Comparison of ENCODE assay signal across 30 cellular contexts in the genomic region with DNA sequence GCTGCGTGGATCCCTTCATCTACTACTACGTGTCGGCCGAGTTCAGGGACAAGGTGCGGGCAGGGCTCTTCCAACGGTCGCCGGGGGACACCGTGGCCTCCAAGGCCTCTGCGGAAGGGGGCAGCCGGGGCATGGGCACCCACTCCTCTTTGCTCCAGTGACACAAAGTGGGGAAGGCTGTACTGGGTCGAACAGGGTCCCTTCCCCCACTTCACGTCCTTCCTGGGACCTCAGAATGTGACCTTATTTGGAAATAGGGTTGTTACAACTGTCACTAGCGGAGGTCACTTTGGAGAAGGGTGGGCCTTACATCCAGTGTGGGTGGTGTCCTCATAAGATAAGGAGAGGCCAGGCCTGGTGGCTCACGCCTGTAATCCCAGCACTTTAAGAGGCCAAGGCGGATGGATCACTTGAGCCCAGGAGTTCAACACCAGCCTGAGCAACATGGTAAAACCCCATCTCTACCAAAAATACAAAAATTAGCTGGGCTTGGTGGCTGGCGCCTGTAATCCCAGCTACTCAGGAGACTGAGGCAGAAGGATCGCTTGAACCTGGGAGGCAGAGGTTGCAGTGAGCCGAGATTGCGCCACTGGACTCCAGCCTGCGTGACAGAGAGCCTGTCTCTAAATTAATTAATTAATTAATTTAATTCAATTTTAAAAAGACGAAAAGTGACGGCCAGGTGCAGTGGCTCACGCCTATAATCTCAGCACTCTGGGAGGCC. TPM values are rescaled to one million over a fixed set of nuclear protein-coding genes. Genes with fewer than 3 reads are reported as not detected.
DNase-seq lines count a peak whose midpoint lies in the region; ATAC-seq, FAIRE-seq and TF ChIP-seq lines count a peak whose summit lies in the region.
"Had no signal": no experiment of that assay in that cellular context is flagged by ENCODE, and none has a peak within 500 bp of the region (broad histone marks: within the 10 kb centered on the region; RNA-seq: fewer than 3 reads in every experiment).

No MANE protein-coding gene starts in this region.

- 82% methylated on average over 23 of the region's 24 CpGs; no CpG with 5 or more reads in 1 of the 2 experiments for WGBS in H1 (ENCODE audit: extremely low coverage in 1 of 2, insufficient coverage in 1 of 2, insufficient read length in 1 of 2, insufficient replicate concordance in 2 of 2, low coverage in 1 of 2, low lambda C conversion rate in 2 of 2, missing lambda C conversion rate in 1 of 2), 2 experiments
- WGBS in sigmoid colon, 2 donors = 86 to 88% methylated on average over 24 of the region's 24 CpGs

- TF ChIP-seq CTCF in Loucy (conservative IDR thresholded peaks at IDR 0.05; ENCODE audit: low read length) (no peak), H1 (IDR thresholded peaks at IDR 0.05; ENCODE audit: control extremely low read depth in 1 of 3, insufficient read depth in 1 of 3, low read depth in 1 of 3, low read length in 3 of 3) (no peak), sigmoid colon (IDR thresholded peaks at IDR 0.05) (no peak)

- no peak overlapping the region for H2AK5ac ChIP-seq in H1 (ENCODE audit: low read depth, low read length)

- no peak overlapping the region for H3K14ac ChIP-seq in H1 (ENCODE audit: insufficient read length)

- H3K27ac ChIP-seq in BLaER1 treated with 17β-estradiol and CSF1 and Interleukin-3, amounts not matched to agents 10 nM and 100 nM = peak overlapping the region in 9 of 11 experiments; percentile 81 to 96 (median 91); a peak in 18 of 22 replicates
- H3K27ac ChIP-seq in H1 (ENCODE audit: low read depth, low read length) (no peak overlapping the region), sigmoid colon (no peak overlapping the region)
- H3K27ac ChIP-seq: SJSA1, thoracic aorta had no signal

- no peak overlapping the region for H3K23ac ChIP-seq in H1 (ENCODE audit: insufficient read length)

- no peak overlapping the region for H2BK120ac ChIP-seq in H1 (replicated peaks; ENCODE audit: low read depth, low read length)

- H2BK15ac ChIP-seq in H1 (ENCODE audit: low read length) = no peak overlapping the region

- CTCF ChIA-PET in H1 (lab: Charles Lee; ENCODE audit: partially characterized antibody) = interaction anchor here (1.6 kb wide), 1 partner anchor 61 kb away, joined by 3 read pairs; no protein-coding TSS in a partner anchor
- CTCF ChIA-PET in activated CD8-positive, alpha-beta T cell treated with anti-CD3 and anti-CD28 coated beads, Interleukin-2, amount 10 ng/mL, durations not matched to agents 7 days and 5 days (lab: Charles Lee) = no interaction called here

- H3K79me1 ChIP-seq in H1 (ENCODE audit: low read depth, low read length) = no peaks in the 10 kb centered on the region

- no peak for DNase-seq in H1 (ENCODE audit: low read depth in 1 of 2, low spot score in 2 of 2)
- peak; percentile 48 for DNase-seq in sigmoid colon
- DNase-seq in NCI-H69 (lab: John Stamatoyannopoulos, UW) = no peak
- DNase-seq in D341Med (ENCODE audit: low spot score) = no peak
- DNase-seq in activated CD8-positive, alpha-beta T cell treated with anti-CD3 and anti-CD28 coated beads, Interleukin-2, amount 10 ng/mL, durations not matched to agents 7 days and 5 days = no peak
- no peak for DNase-seq in NCI-H187 (lab: John Stamatoyannopoulos, UW)
- DNase-seq: activated CD4-positive, CD25-positive, alpha-beta regulatory T cell treated with anti-CD3 and anti-CD28 coated beads, Interleukin-2, amount 50 U/mL, for 72 hours; activated effector memory CD4-positive, alpha-beta T cell treated with Interleukin-2 at 50 U/mL for 16 hours; anterior cingulate cortex; COR-L47; effector CD4-positive, alpha-beta T cell; GDM1; head of caudate nucleus; NCI-H1105 treated with DMSO at 0.1 percent for 48 hours; NCI-H2081; NCI-H226; NCI-H774; stimulated activated CD4-positive, alpha-beta T cell treated with anti-CD3 and anti-CD28 coated beads, Interleukin-4, amount 100 ng/mL, for 4 hours; stimulated activated naive CD4-positive, alpha-beta T cell had no signal

- TF ChIP-seq EP300 in H1 (IDR thresholded peaks at IDR 0.05; ENCODE audit: borderline replicate concordance in 1 of 2, low read depth in 2 of 2, low read length in 2 of 2) (no peak), sigmoid colon (IDR thresholded peaks at IDR 0.05) (no peak)

- H4K20me1 ChIP-seq in BLaER1 treated with 17β-estradiol and CSF1 and Interleukin-3, amounts not matched to agents 10 nM and 100 nM = peaks cover 0 to 4% (median 0%) of the 10 kb centered on the region in 11 experiments; a peak in 1 of 22 replicates
- H4K20me1 ChIP-seq in Loucy (ENCODE audit: insufficient read depth, low read length, poor library complexity, severe bottlenecking) = no peaks in the 10 kb centered on the region
- no peaks in the 10 kb centered on the region for H4K20me1 ChIP-seq in H1 (replicated peaks in 1 of 2; ENCODE audit: control insufficient read depth in 1 of 2, insufficient read depth in 2 of 2, low read length in 2 of 2)

- H3K4me1 Mint-ChIP-seq in activated CD8-positive, alpha-beta T cell treated with anti-CD3 and anti-CD28 coated beads, Interleukin-2, amount 10 ng/mL, durations not matched to agents 7 days and 5 days (ENCODE audit: low read depth) = peaks cover 63% of the 10 kb centered on the region

- no peak overlapping the region for H4K91ac ChIP-seq in H1 (replicated peaks; ENCODE audit: insufficient read length, low read length)

- no peak overlapping the region for H3K27ac Mint-ChIP-seq in activated CD8-positive, alpha-beta T cell treated with anti-CD3 and anti-CD28 coated beads, Interleukin-2, amount 10 ng/mL, durations not matched to agents 7 days and 5 days
- H3K27ac Mint-ChIP-seq: activated naive CD8-positive, alpha-beta T cell; B cell; progenitor cell of endocrine pancreas had no signal

- no peak overlapping the region for H3K18ac ChIP-seq in H1 (ENCODE audit: extremely low read depth, low read length)

- H3K56ac ChIP-seq in H1 (replicated peaks; ENCODE audit: insufficient read length, low read depth, low read length) = no peak overlapping the region

- no peaks in the 10 kb centered on the region for H3K36me3 Mint-ChIP-seq in activated CD8-positive, alpha-beta T cell treated with anti-CD3 and anti-CD28 coated beads, Interleukin-2, amount 10 ng/mL, durations not matched to agents 7 days and 5 days (ENCODE audit: low read depth)
- H3K36me3 Mint-ChIP-seq: activated naive CD8-positive, alpha-beta T cell had no signal

- no peak overlapping the region for H2BK12ac ChIP-seq in H1 (ENCODE audit: low read depth, low read length)

- H3K4me3 Mint-ChIP-seq in activated CD8-positive, alpha-beta T cell treated with anti-CD3 and anti-CD28 coated beads, Interleukin-2, amount 10 ng/mL, durations not matched to agents 7 days and 5 days = no peak overlapping the region
- H3K4me3 Mint-ChIP-seq: activated naive CD8-positive, alpha-beta T cell; B cell had no signal

- TF ChIP-seq POLR2A in H1 (IDR thresholded peaks at IDR 0.05; ENCODE audit: control extremely low read depth in 1 of 2, low read depth in 2 of 2, low read length in 2 of 2) = no peak
- TF ChIP-seq POLR2A in sigmoid colon (IDR thresholded peaks at IDR 0.05) = no peak

- H2AFZ ChIP-seq in Loucy (ENCODE audit: low read length) (no peak overlapping the region), H1 (ENCODE audit: low read length) (no peak overlapping the region)

- peak overlapping the region in 8 of 10 experiments; percentile 64 to 72 (median 67); a peak in 16 of 20 replicates for H3K4me3 ChIP-seq in BLaER1 treated with 17β-estradiol and CSF1 and Interleukin-3, amounts not matched to agents 10 nM and 100 nM
- peak overlapping the region; percentile 53 for H3K4me3 ChIP-seq in Loucy (ENCODE audit: low read length, poor library complexity, severe bottlenecking)
- no peak overlapping the region for H3K4me3 ChIP-seq in H1 (ENCODE audit: extremely low read depth in 1 of 4, insufficient read depth in 2 of 4, low read depth in 3 of 4, low read length in 4 of 4)
- no peak overlapping the region for H3K4me3 ChIP-seq in sigmoid colon
- H3K4me3 ChIP-seq: SJSA1, thoracic aorta had no signal

- no peaks in the 10 kb centered on the region for H3K9me3 ChIP-seq in BLaER1 treated with 17β-estradiol and CSF1 and Interleukin-3, amounts not matched to agents 10 nM and 100 nM (replicated peaks in 1 of 11)
- H3K9me3 ChIP-seq in Loucy (ENCODE audit: insufficient read depth, low read depth, low read length) (no peaks in the 10 kb centered on the region), H1 (ENCODE audit: insufficient read depth in 2 of 2, low read depth in 1 of 2, low read length in 1 of 2) (no peaks in the 10 kb centered on the region), sigmoid colon (no peaks in the 10 kb centered on the region)
- H3K9me3 ChIP-seq: SJSA1, thoracic aorta had no signal

- H3K27me3 ChIP-seq in BLaER1 treated with 17β-estradiol and CSF1 and Interleukin-3, amounts not matched to agents 10 nM and 100 nM = no peaks in the 10 kb centered on the region
- H3K27me3 ChIP-seq in Loucy (ENCODE audit: insufficient read depth, low read length, poor library complexity, severe bottlenecking) = no peaks in the 10 kb centered on the region
- H3K27me3 ChIP-seq in H1 (replicated peaks in 1 of 4; ENCODE audit: control insufficient read depth in 3 of 4, extremely low read depth in 1 of 4, insufficient read depth in 3 of 4, low read length in 3 of 4) = no peaks in the 10 kb centered on the region; a peak in 1 of 7 replicates
- H3K27me3 ChIP-seq in sigmoid colon = peaks cover 2 to 28% (median 10%) of the 10 kb centered on the region in 3 donors
- H3K27me3 ChIP-seq: SJSA1 had no signal

- peak overlapping the region; percentile 31; the same call in 1 of the 2 replicates for H4K8ac ChIP-seq in H1 (ENCODE audit: extremely low read depth, insufficient read depth, low read length)

- peaks cover 90 to 100% (median 100%) of the 10 kb centered on the region in 10 experiments for H3K4me1 ChIP-seq in BLaER1 treated with 17β-estradiol and CSF1 and Interleukin-3, amounts not matched to agents 10 nM and 100 nM
- H3K4me1 ChIP-seq in Loucy (ENCODE audit: insufficient read depth, low read length, poor library complexity, severe bottlenecking) (peaks cover 66% of the 10 kb centered on the region), H1 (replicated peaks in 1 of 4; ENCODE audit: control insufficient read depth in 3 of 4, insufficient read depth in 4 of 4, low read length in 3 of 4) (no peaks in the 10 kb centered on the region; a peak in 2 of 7 replicates), sigmoid colon (peaks cover 0 to 9% (median 4%) of the 10 kb centered on the region in 4 donors)

- H3K9me3 Mint-ChIP-seq in activated CD8-positive, alpha-beta T cell treated with anti-CD3 and anti-CD28 coated beads, Interleukin-2, amount 10 ng/mL, durations not matched to agents 7 days and 5 days (ENCODE audit: insufficient read depth) = no peaks in the 10 kb centered on the region

- H3K79me2 ChIP-seq in Loucy (ENCODE audit: insufficient read depth, low read length) = peaks cover 22% of the 10 kb centered on the region; the same call in 1 of the 2 replicates
- H3K79me2 ChIP-seq in H1 (ENCODE audit: control insufficient read depth in 1 of 2, insufficient read depth in 2 of 2, low read length in 2 of 2) = no peaks in the 10 kb centered on the region

- intact Hi-C loops in sigmoid colon (cut with DNase I) = no loop called here

- ATAC-seq in activated CD8-positive, alpha-beta T cell treated with anti-CD3 and anti-CD28 coated beads, Interleukin-2, amount 10 ng/mL, durations not matched to agents 7 days and 5 days = no peak
- ATAC-seq: sciatic nerve had no signal

- peak overlapping the region; percentile 95 to 100 (median 99) for H3K4me2 ChIP-seq in BLaER1 treated with 17β-estradiol and CSF1 and Interleukin-3, amounts not matched to agents 10 nM and 100 nM
- H3K4me2 ChIP-seq in Loucy (ENCODE audit: low read depth, low read length, poor library complexity, severe bottlenecking) (peak overlapping the region; percentile 78), H1 (ENCODE audit: insufficient read depth in 1 of 2, low read depth in 2 of 2, low read length in 2 of 2) (no peak overlapping the region)

- no peak overlapping the region for H3K4ac ChIP-seq in H1 (replicated peaks; ENCODE audit: insufficient read length, low read depth, low read length)

- H2BK5ac ChIP-seq in H1 (ENCODE audit: low read depth, low read length) = no peak overlapping the region

- no peak for FAIRE-seq in H1 (lab: Jason Lieb, UNC)
- FAIRE-seq: bronchial epithelial cell, colon, GM19239 had no signal

- H3K36me3 ChIP-seq in BLaER1 treated with 17β-estradiol and CSF1 and Interleukin-3, amounts not matched to agents 10 nM and 100 nM = peaks cover 0 to 9% (median 0%) of the 10 kb centered on the region in 11 experiments; a peak in 2 of 22 replicates
- H3K36me3 ChIP-seq in Loucy (ENCODE audit: insufficient read depth, low read length) (no peaks in the 10 kb centered on the region), H1 (ENCODE audit: control insufficient read depth in 2 of 4, insufficient read depth in 4 of 4, low read length in 3 of 4) (no peaks in the 10 kb centered on the region), sigmoid colon (no peaks in the 10 kb centered on the region)
- H3K36me3 ChIP-seq: SJSA1, thoracic aorta had no signal

- no peaks in the 10 kb centered on the region for H3K9me2 ChIP-seq in Loucy (replicated peaks; ENCODE audit: low read depth, low read length)

- H4K5ac ChIP-seq in H1 (ENCODE audit: insufficient read length, low read depth, low read length) = no peak overlapping the region

- POLR2A ChIA-PET in H1 (lab: Charles Lee; ENCODE audit: partially characterized antibody) = no interaction called here
- POLR2A ChIA-PET in activated CD8-positive, alpha-beta T cell treated with anti-CD3 and anti-CD28 coated beads, Interleukin-2, amount 10 ng/mL, durations not matched to agents 7 days and 5 days (lab: Charles Lee) = no interaction called here

- H3F3A ChIP-seq in Loucy (ENCODE audit: low read depth) = no peaks in the 10 kb centered on the region

- no peak for TF ChIP-seq RAD21 in H1 (IDR thresholded peaks at IDR 0.05 in 1 of 2, conservative IDR thresholded peaks at IDR 0.05 in 1 of 2; ENCODE audit: low read depth in 2 of 2, low read length in 2 of 2)

- peaks cover 21% of the 10 kb centered on the region for H3K27me3 Mint-ChIP-seq in activated CD8-positive, alpha-beta T cell treated with anti-CD3 and anti-CD28 coated beads, Interleukin-2, amount 10 ng/mL, durations not matched to agents 7 days and 5 days (ENCODE audit: low read depth)

- H3K23me2 ChIP-seq in H1 (ENCODE audit: low read depth, low read length) = no peaks in the 10 kb centered on the region

- no peak overlapping the region for H2BK20ac ChIP-seq in H1 (ENCODE audit: low read length)

- peak overlapping the region in 6 of 11 experiments; percentile 82 to 91 (median 88); a peak in 13 of 22 replicates for H3K9ac ChIP-seq in BLaER1 treated with 17β-estradiol and CSF1 and Interleukin-3, amounts not matched to agents 10 nM and 100 nM
- H3K9ac ChIP-seq in Loucy (ENCODE audit: low read depth, low read length, poor library complexity, severe bottlenecking) (no peak overlapping the region), H1 (replicated peaks in 1 of 4; ENCODE audit: extremely low read depth in 1 of 4, low read depth in 3 of 4, low read length in 3 of 4) (no peak overlapping the region; a peak in 1 of 7 replicates)

RNA-seq across cellular contexts. Expression of gene F2RL3, which starts 1.8 kb away (rescaled TPM):
- not detected in 2 replicates for total RNA-seq in H1 (2021; fragmentation: NEBNext Ultra II Directional; extraction: Animal tissue kit (Norgen Biotek cat#: 25700))
- polyA plus RNA-seq in H1 (2011; rRNA removed) (not detected in 2 replicates), sigmoid colon (1 to 10 TPM in 2 of 3 donors, under 1 TPM in 1; 0.69 to 3.5 (median 2.4) TPM)
- not detected for polyA plus RNA-seq in H1 (2011; cell fraction: cytosol; rRNA removed)
- polyA plus RNA-seq in H1 (2011; cell fraction: nucleus; rRNA removed) = not detected
- not detected in 4 replicates for polyA plus RNA-seq in H1 (2012, experiment 1 of 2)
- polyA plus RNA-seq in H1 (2012, experiment 2 of 2) = not detected
- not detected for polyA plus RNA-seq in H1 (2013, experiment 1 of 2)
- polyA plus RNA-seq in H1 (2013, experiment 2 of 2) = not detected
- not detected in 2 replicates for polyA minus RNA-seq in H1 (2011; rRNA and poly(A)+ RNA removed)
- polyA minus RNA-seq in H1 (2011; cell fraction: cytosol; rRNA and poly(A)+ RNA removed) = not detected
- polyA minus RNA-seq in H1 (2011; cell fraction: nucleus; rRNA and poly(A)+ RNA removed) = not detected
- 1 to 10 TPM; 1.8 to 3.9 (median 1.9) TPM for total RNA-seq in sigmoid colon
- under 1 TPM; 0.34 to 0.74 TPM for total RNA-seq in activated CD8-positive, alpha-beta T cell treated with anti-CD3 and anti-CD28 coated beads, Interleukin-2, amount 10 ng/mL, durations not matched to agents 7 days and 5 days
- total RNA-seq: bronchial epithelial cell, progenitor cell of endocrine pancreas had no signal

Comparison
In these comparisons a context has a peak if more than half of its experiments do, and no peak if none do; other contexts are left out.
1. H3K27ac ChIP-seq: peak in BLaER1 treated with 17β-estradiol and CSF1 and Interleukin-3, amounts not matched to agents 10 nM and 100 nM (9 of 11); none in H1 (single experiment) and sigmoid colon (0 of 4).
2. H3K4me2 ChIP-seq: peak in BLaER1 treated with 17β-estradiol and CSF1 and Interleukin-3, amounts not matched to agents 10 nM and 100 nM (11 of 11) and Loucy (single experiment); none in H1 (0 of 2).
3. H3K4me3 ChIP-seq: peak in BLaER1 treated with 17β-estradiol and CSF1 and Interleukin-3, amounts not matched to agents 10 nM and 100 nM (8 of 10) and Loucy (single experiment); none in H1 (0 of 4) and sigmoid colon (0 of 4).
4. H3K9ac ChIP-seq: peak in BLaER1 treated with 17β-estradiol and CSF1 and Interleukin-3, amounts not matched to agents 10 nM and 100 nM (6 of 11); none in Loucy (single experiment) and H1 (0 of 4).